In the genomic region with DNA sequence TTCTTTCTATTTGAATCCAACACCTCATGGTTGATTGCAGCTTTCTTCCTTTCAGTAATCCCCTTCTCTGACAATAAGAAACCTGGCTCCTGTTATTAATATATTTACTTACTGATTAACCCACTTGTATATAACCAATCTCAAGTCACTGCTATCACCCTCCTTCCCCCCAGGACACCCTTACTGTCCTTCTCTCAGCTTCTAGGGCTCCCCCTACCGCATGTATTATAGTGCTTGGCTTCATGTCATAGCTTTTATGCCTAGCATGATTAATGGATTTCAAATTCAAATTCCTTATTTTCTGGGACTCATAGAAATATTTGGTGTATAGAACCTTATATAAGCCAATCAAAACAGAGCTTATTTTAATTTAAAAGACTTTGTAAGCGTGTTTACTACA, we compare ENCODE assay signal across 2 cellular contexts.
TF ChIP-seq lines count a peak whose summit lies in the region.

No MANE protein-coding gene starts in this region.

TF ChIP-seq in WTC11, 78 proteins besides CTCF, POLR2A, EP300 and RAD21 (continued from another document):
- TF ChIP-seq, protein P1, sequence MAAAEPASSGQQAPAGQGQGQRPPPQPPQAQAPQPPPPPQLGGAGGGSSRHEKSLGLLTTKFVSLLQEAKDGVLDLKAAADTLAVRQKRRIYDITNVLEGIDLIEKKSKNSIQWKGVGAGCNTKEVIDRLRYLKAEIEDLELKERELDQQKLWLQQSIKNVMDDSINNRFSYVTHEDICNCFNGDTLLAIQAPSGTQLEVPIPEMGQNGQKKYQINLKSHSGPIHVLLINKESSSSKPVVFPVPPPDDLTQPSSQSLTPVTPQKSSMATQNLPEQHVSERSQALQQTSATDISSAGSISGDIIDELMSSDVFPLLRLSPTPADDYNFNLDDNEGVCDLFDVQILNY (CRISPR knock-in tag; IDR thresholded peaks at IDR 0.05), result no peak
- TF ChIP-seq ATF1 (CRISPR knock-in tag; IDR thresholded peaks at IDR 0.05) (no peak), RELA (CRISPR knock-in tag; IDR thresholded peaks at IDR 0.05; ENCODE audit: borderline replicate concordance) (no peak), NR3C1 (CRISPR knock-in tag; conservative IDR thresholded peaks at IDR 0.05; ENCODE audit: low read depth) (no peak), ZNF416 (CRISPR knock-in tag; IDR thresholded peaks at IDR 0.05) (no peak)
- TF ChIP-seq, protein P2, sequence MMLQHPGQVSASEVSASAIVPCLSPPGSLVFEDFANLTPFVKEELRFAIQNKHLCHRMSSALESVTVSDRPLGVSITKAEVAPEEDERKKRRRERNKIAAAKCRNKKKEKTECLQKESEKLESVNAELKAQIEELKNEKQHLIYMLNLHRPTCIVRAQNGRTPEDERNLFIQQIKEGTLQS (CRISPR knock-in tag; conservative IDR thresholded peaks at IDR 0.05), result no peak

TF ChIP-seq in HepG2, 621 proteins besides CTCF, POLR2A, EP300 and RAD21 (continued from another document):
- TF ChIP-seq, protein P3, sequence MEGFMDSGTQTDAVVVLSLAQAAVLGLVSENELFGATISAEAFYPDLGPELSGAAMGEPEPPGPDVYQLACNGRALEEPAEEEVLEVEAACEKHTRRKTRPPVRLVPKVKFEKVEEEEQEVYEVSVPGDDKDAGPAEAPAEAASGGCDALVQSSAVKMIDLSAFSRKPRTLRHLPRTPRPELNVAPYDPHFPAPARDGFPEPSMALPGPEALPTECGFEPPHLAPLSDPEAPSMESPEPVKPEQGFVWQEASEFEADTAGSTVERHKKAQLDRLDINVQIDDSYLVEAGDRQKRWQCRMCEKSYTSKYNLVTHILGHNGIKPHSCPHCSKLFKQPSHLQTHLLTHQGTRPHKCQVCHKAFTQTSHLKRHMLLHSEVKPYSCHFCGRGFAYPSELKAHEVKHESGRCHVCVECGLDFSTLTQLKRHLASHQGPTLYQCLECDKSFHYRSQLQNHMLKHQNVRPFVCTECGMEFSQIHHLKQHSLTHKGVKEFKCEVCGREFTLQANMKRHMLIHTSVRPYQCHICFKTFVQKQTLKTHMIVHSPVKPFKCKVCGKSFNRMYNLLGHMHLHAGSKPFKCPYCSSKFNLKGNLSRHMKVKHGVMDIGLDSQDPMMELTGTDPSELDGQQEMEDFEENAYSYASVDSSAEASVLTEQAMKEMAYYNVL (CRISPR knock-in tag; IDR thresholded peaks at IDR 0.05; ENCODE audit: borderline replicate concordance), result no peak
- TF ChIP-seq ZMYM4 (CRISPR knock-in tag; IDR thresholded peaks at IDR 0.05), result no peak
- TF ChIP-seq, protein P4, sequence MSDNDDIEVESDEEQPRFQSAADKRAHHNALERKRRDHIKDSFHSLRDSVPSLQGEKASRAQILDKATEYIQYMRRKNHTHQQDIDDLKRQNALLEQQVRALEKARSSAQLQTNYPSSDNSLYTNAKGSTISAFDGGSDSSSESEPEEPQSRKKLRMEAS (IDR thresholded peaks at IDR 0.05), result no peak
- no peak for TF ChIP-seq MAZ (IDR thresholded peaks at IDR 0.05; ENCODE audit: borderline replicate concordance, low read depth, low read length)
- TF ChIP-seq MAZ (CRISPR knock-in tag; IDR thresholded peaks at IDR 0.05; ENCODE audit: low read depth), result no peak
- TF ChIP-seq, protein P5, sequence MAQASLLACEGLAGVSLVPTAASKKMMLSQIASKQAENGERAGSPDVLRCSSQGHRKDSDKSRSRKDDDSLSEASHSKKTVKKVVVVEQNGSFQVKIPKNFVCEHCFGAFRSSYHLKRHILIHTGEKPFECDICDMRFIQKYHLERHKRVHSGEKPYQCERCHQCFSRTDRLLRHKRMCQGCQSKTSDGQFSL (CRISPR knock-in tag; IDR thresholded peaks at IDR 0.05), result no peak
- TF ChIP-seq SMC3 (IDR thresholded peaks at IDR 0.05; ENCODE audit: low read length), result peak; percentile 12; the same call in 1 of the 2 replicates
- TF ChIP-seq, protein P6, sequence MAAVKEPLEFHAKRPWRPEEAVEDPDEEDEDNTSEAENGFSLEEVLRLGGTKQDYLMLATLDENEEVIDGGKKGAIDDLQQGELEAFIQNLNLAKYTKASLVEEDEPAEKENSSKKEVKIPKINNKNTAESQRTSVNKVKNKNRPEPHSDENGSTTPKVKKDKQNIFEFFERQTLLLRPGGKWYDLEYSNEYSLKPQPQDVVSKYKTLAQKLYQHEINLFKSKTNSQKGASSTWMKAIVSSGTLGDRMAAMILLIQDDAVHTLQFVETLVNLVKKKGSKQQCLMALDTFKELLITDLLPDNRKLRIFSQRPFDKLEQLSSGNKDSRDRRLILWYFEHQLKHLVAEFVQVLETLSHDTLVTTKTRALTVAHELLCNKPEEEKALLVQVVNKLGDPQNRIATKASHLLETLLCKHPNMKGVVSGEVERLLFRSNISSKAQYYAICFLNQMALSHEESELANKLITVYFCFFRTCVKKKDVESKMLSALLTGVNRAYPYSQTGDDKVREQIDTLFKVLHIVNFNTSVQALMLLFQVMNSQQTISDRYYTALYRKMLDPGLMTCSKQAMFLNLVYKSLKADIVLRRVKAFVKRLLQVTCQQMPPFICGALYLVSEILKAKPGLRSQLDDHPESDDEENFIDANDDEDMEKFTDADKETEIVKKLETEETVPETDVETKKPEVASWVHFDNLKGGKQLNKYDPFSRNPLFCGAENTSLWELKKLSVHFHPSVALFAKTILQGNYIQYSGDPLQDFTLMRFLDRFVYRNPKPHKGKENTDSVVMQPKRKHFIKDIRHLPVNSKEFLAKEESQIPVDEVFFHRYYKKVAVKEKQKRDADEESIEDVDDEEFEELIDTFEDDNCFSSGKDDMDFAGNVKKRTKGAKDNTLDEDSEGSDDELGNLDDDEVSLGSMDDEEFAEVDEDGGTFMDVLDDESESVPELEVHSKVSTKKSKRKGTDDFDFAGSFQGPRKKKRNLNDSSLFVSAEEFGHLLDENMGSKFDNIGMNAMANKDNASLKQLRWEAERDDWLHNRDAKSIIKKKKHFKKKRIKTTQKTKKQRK (IDR thresholded peaks at IDR 0.05; ENCODE audit: low read length), result no peak
